In the genomic region with DNA sequence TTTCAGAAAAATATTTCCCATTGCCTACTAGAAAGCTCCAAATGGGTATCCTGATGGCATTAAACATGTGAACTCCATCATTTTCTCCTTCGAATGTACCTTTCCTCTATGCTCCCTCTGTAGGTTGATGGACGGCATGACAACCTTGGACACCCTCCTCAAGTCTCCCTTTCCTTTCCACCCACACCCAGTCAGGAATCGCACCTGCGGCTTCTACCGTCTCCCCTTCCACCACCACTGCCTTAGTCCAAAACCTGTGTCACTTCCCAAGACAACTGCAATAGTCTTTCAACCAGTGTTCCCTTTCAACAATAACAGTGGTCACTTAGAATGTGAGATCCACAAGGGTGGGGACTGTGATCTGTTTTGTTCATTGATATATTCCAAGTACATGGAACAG, we compare ENCODE assay signal across 1 cellular context.
TF ChIP-seq lines count a peak whose summit lies in the region.

No MANE protein-coding gene starts in this region.

TF ChIP-seq in HepG2, 621 proteins besides CTCF, POLR2A, EP300 and RAD21 (continued from another document):
- TF ChIP-seq, protein P1, sequence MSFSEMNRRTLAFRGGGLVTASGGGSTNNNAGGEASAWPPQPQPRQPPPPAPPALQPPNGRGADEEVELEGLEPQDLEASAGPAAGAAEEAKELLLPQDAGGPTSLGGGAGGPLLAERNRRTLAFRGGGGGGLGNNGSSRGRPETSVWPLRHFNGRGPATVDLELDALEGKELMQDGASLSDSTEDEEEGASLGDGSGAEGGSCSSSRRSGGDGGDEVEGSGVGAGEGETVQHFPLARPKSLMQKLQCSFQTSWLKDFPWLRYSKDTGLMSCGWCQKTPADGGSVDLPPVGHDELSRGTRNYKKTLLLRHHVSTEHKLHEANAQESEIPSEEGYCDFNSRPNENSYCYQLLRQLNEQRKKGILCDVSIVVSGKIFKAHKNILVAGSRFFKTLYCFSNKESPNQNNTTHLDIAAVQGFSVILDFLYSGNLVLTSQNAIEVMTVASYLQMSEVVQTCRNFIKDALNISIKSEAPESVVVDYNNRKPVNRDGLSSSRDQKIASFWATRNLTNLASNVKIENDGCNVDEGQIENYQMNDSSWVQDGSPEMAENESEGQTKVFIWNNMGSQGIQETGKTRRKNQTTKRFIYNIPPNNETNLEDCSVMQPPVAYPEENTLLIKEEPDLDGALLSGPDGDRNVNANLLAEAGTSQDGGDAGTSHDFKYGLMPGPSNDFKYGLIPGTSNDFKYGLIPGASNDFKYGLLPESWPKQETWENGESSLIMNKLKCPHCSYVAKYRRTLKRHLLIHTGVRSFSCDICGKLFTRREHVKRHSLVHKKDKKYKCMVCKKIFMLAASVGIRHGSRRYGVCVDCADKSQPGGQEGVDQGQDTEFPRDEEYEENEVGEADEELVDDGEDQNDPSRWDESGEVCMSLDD (CRISPR knock-in tag; IDR thresholded peaks at IDR 0.05; ENCODE audit: borderline replicate concordance): no peak
- TF ChIP-seq NKX3-1 (CRISPR knock-in tag; IDR thresholded peaks at IDR 0.05) (no peak), STAG1 (CRISPR knock-in tag; IDR thresholded peaks at IDR 0.05) (peak; percentile 88), KMT2B (CRISPR knock-in tag; IDR thresholded peaks at IDR 0.05) (no peak), ZNF317 (CRISPR knock-in tag; IDR thresholded peaks at IDR 0.05) (no peak)
